8 cellular contexts compared by ENCODE assay signal in genomic region chr3:141231101-141231922, GRCh38. TPM values are rescaled to one million over a fixed set of nuclear protein-coding genes. Genes with fewer than 3 reads are reported as not detected.
DNase-seq lines count a peak whose midpoint lies in the region; ATAC-seq and TF ChIP-seq lines count a peak whose summit lies in the region.

TSS of gene PXYLP1 (plus strand) at chr3:141231825. CDS start at chr3:141260176, 28,351 bp downstream.

- H3K27me3 ChIP-seq in BE2C (no peaks in the 10 kb centered on the region), liver (ENCODE audit: control insufficient read depth in 4 of 4, insufficient read depth in 4 of 4, low read length in 3 of 4) (no peaks in the 10 kb centered on the region)

- TF ChIP-seq CTCF in BE2C (IDR thresholded peaks at IDR 0.05; ENCODE audit: low read depth, low read length) (peak; percentile 39), coronary artery (IDR thresholded peaks at IDR 0.05) (peak; percentile 56), liver (IDR thresholded peaks at IDR 0.05; ENCODE audit: low read depth, low read length, missing input control) (peak; percentile 84)

- H3K9ac ChIP-seq in liver (ENCODE audit: low read depth in 1 of 2, low read length in 2 of 2): peak within 1 kb of the TSS; percentile 30 to 46

- 4% methylated on average over 87 of the region's 87 CpGs for WGBS in liver

- TF ChIP-seq RAD21 in liver (IDR thresholded peaks at IDR 0.05): peak in 1 of 2 donors; percentile 40

- DNase-seq in BE2C (peak; percentile 94), NCI-H446 treated with DMSO at 0.1 percent for 48 hours (lab: John Stamatoyannopoulos, UW) (peak; percentile 63), coronary artery (ENCODE audit: low spot score) (peak; percentile 93)
- DNase-seq in activated CD4-positive, alpha-beta T cell treated with anti-CD3 and anti-CD28 coated beads for 48 hours: peak; percentile 92
- peak; percentile 89 for DNase-seq in stimulated activated CD4-positive, alpha-beta T cell treated with anti-CD3 and anti-CD28 coated beads, Interleukin-4, amount 100 ng/mL, for 24 hours

- peak within 1 kb of the TSS; percentile 73 to 86 for H3K27ac ChIP-seq in coronary artery
- peak within 1 kb of the TSS; percentile 71 to 77 for H3K27ac ChIP-seq in liver (ENCODE audit: low read depth in 1 of 2, low read length in 2 of 2)

- peak within 1 kb of the TSS; percentile 76 for H3K4me3 ChIP-seq in BE2C (ENCODE audit: low read depth, low read length)
- peak within 1 kb of the TSS; percentile 90 for H3K4me3 ChIP-seq in coronary artery
- H3K4me3 ChIP-seq in liver (ENCODE audit: low read depth in 1 of 3, low read length in 3 of 3): peak within 1 kb of the TSS; percentile 62 to 72 (median 69)

- H3K4me1 ChIP-seq in BE2C (peaks cover 51% of the 10 kb centered on the region), liver (ENCODE audit: control insufficient read depth in 4 of 4, insufficient read depth in 4 of 4, low read length in 3 of 4) (peaks cover 2 to 26% (median 17%) of the 10 kb centered on the region in 4 donors)

- H3K9me3 ChIP-seq in BE2C (no peaks in the 10 kb centered on the region), liver (ENCODE audit: control insufficient read depth in 4 of 4, low read length in 3 of 4) (no peaks in the 10 kb centered on the region)

- ATAC-seq in GM19025 (IDR thresholded peaks at IDR 0.05; ENCODE audit: low read depth, unreplicated experiment) (peak; percentile 97), HG03280 (IDR thresholded peaks at IDR 0.05; ENCODE audit: unreplicated experiment) (peak; percentile 96)

- H3K36me3 ChIP-seq in BE2C (peaks cover 13% of the 10 kb centered on the region), liver (ENCODE audit: control insufficient read depth in 4 of 4, insufficient read depth in 3 of 4, low read depth in 1 of 4, low read length in 3 of 4) (no peaks in the 10 kb centered on the region)

TF ChIP-seq in liver, 16 proteins besides CTCF, POLR2A, EP300 and RAD21:
- TF ChIP-seq SP1 (IDR thresholded peaks at IDR 0.05) (peak; percentile 65), TAF1 (conservative IDR thresholded peaks at IDR 0.05) (peak; percentile 39), EGR1 (IDR thresholded peaks at IDR 0.05; ENCODE audit: low read depth in 2 of 2) (peak; percentile 46 to 52), RXRA (IDR thresholded peaks at IDR 0.05) (peak in 1 of 2 donors; percentile 40), HNF4G (IDR thresholded peaks at IDR 0.05) (no peak)

RNA-seq across cellular contexts. Expression of gene PXYLP1, which starts in this region (rescaled TPM):
- polyA plus RNA-seq in BE2C (2012; ENCODE audit: insufficient read depth, insufficient read length, low read depth): 32.3 TPM
- 1 to 10 TPM; 4.6 to 5.3 TPM for total RNA-seq in liver
- 1 to 10 TPM; 1.1 to 1.6 TPM for polyA plus RNA-seq in liver

Comparison
In these comparisons a context has a peak if more than half of its experiments do, and no peak if none do; other contexts are left out.
1. Peak in every context shown above with its lines: DNase-seq, ATAC-seq, H3K4me3 ChIP-seq and H3K27ac ChIP-seq.